ENCODE assay signal across 10 cellular contexts in genomic region chr1:20153000-20153418, GRCh38. TPM values are rescaled to one million over a fixed set of nuclear protein-coding genes. Genes with fewer than 3 reads are reported as not detected.
DNase-seq lines count a peak whose midpoint lies in the region; ATAC-seq, FAIRE-seq and TF ChIP-seq lines count a peak whose summit lies in the region.
"Had no signal": no experiment of that assay in that cellular context is flagged by ENCODE, and none has a peak within 500 bp of the region (broad histone marks: within the 10 kb centered on the region; RNA-seq: fewer than 3 reads in every experiment).

No MANE protein-coding gene starts in this region.

- H3K27ac Mint-ChIP-seq in H9 (peak overlapping the region in 2 of 3 experiments; percentile 31 to 66; a peak in 2 of 7 replicates), HFFc6 (no peak overlapping the region)

- peak; percentile 69 for DNase-seq in H9
- peak; percentile 31 to 43 for DNase-seq in hippocampal formation (lab: John Stamatoyannopoulos, UW)
- peak; percentile 40 for DNase-seq in putamen (ENCODE audit: low spot score)
- DNase-seq in HFFc6, result no peak
- no peak for DNase-seq in COLO668 (lab: John Stamatoyannopoulos, UW; ENCODE audit: unreplicated experiment)
- DNase-seq in GM19239 (ENCODE audit: insufficient read length, low spot score), result no peak

- H3K79me1 ChIP-seq in H9 (ENCODE audit: insufficient read depth, low read depth, low read length, poor library complexity, severe bottlenecking), result no peaks in the 10 kb centered on the region

- no peak for TF ChIP-seq CTCF in H9 (conservative IDR thresholded peaks at IDR 0.05)
- no peak for TF ChIP-seq CTCF in VCaP (conservative IDR thresholded peaks at IDR 0.05)
- no peak for TF ChIP-seq CTCF in HFFc6 (IDR thresholded peaks at IDR 0.05)

- no peak overlapping the region for H2BK15ac ChIP-seq in H9 (ENCODE audit: low read depth, low read length)

- H4K91ac ChIP-seq in H9 (ENCODE audit: insufficient read length, low read depth, low read length), result no peak overlapping the region

- H3K56ac ChIP-seq in H9 (ENCODE audit: insufficient read length, low read depth, low read length), result no peak overlapping the region

- H4K5ac ChIP-seq in H9 (ENCODE audit: insufficient read length, low read depth, low read length), result no peak overlapping the region

- H2BK120ac ChIP-seq in H9 (ENCODE audit: low read depth, low read length, poor library complexity, severe bottlenecking), result no peak overlapping the region

- no peak overlapping the region for H3K4me2 ChIP-seq in H9 (ENCODE audit: insufficient read depth, insufficient read length, low read length)

- no peaks in the 10 kb centered on the region for H3K79me2 ChIP-seq in H9 (ENCODE audit: insufficient read depth, low read length)

- no peak overlapping the region for H2AK5ac ChIP-seq in H9 (ENCODE audit: insufficient read length, low read length)

- H3K14ac ChIP-seq in H9 (ENCODE audit: insufficient read depth, low read length), result no peak overlapping the region

- no peak overlapping the region for H2BK12ac ChIP-seq in H9 (ENCODE audit: insufficient read length, low read depth, low read length)

- no peak overlapping the region for H3K4ac ChIP-seq in H9 (ENCODE audit: low read depth, low read length)

- no peaks in the 10 kb centered on the region for H3K36me3 Mint-ChIP-seq in H9 (ENCODE audit: insufficient read depth in 1 of 3, low read depth in 3 of 3)
- H3K36me3 Mint-ChIP-seq in HFFc6 (ENCODE audit: low read depth), result no peaks in the 10 kb centered on the region

- H4K8ac ChIP-seq in H9 (replicated peaks; ENCODE audit: insufficient read length, low read depth, low read length), result no peak overlapping the region

- no peak overlapping the region for H2BK20ac ChIP-seq in H9 (ENCODE audit: low read depth, low read length, poor library complexity, severe bottlenecking)

- no peaks in the 10 kb centered on the region; a peak in 1 of 5 replicates for H3K9me3 Mint-ChIP-seq in H9
- no peaks in the 10 kb centered on the region for H3K9me3 Mint-ChIP-seq in HFFc6

- H3K4me3 Mint-ChIP-seq in H9 (peak overlapping the region in 1 of 2 experiments; percentile 64; a peak in 1 of 5 replicates), HFFc6 (no peak overlapping the region)

- no peaks in the 10 kb centered on the region for H3K9me3 ChIP-seq in H9 (ENCODE audit: control insufficient read depth, low read depth, low read length)

- H3K27ac ChIP-seq in H9 (ENCODE audit: insufficient read length, low read depth, low read length) (no peak overlapping the region), VCaP (peak overlapping the region; percentile 74)
- H3K27ac ChIP-seq: epithelial cell of prostate had no signal

- no peaks in the 10 kb centered on the region for H3K4me1 ChIP-seq in H9 (ENCODE audit: insufficient read depth, low read length)

- ATAC-seq in GM21723 (IDR thresholded peaks at IDR 0.05; ENCODE audit: unreplicated experiment), result no peak

- H4K20me1 ChIP-seq in H9 (ENCODE audit: control insufficient read depth, insufficient read depth, insufficient read length), result no peaks in the 10 kb centered on the region

- H2BK5ac ChIP-seq in H9 (ENCODE audit: insufficient read length, low read length), result no peak overlapping the region

- H3K4me1 Mint-ChIP-seq in H9, result peaks cover 12 to 30% of the 10 kb centered on the region in 2 experiments
- no peaks in the 10 kb centered on the region for H3K4me1 Mint-ChIP-seq in HFFc6 (ENCODE audit: low read depth)

- no CpG with 5 or more reads among the region's 6 CpGs for WGBS in H9 (ENCODE audit: extremely low coverage, insufficient read length, low lambda C conversion rate)

- no peak overlapping the region for H2AFZ ChIP-seq in H9 (ENCODE audit: low read length)

- H3K27me3 Mint-ChIP-seq in H9 (ENCODE audit: low read depth), result peaks cover 6% of the 10 kb centered on the region
- peaks cover 14% of the 10 kb centered on the region for H3K27me3 Mint-ChIP-seq in HFFc6 (ENCODE audit: insufficient read depth)

- no peak for FAIRE-seq in GM19239 (lab: Jason Lieb, UNC)

- no peak overlapping the region for H3K23ac ChIP-seq in H9 (ENCODE audit: insufficient read length, low read depth, low read length)

- peaks cover 9% of the 10 kb centered on the region for H3K23me2 ChIP-seq in H9 (ENCODE audit: insufficient read length, low read depth, low read length, poor library complexity, severe bottlenecking)

- no peak overlapping the region for H3K18ac ChIP-seq in H9 (ENCODE audit: insufficient read length, low read depth, low read length)

- H3K27me3 ChIP-seq in H9 (ENCODE audit: insufficient read depth, low read length), result no peaks in the 10 kb centered on the region

- no peak overlapping the region for H3K9ac ChIP-seq in H9 (ENCODE audit: extremely low read depth, insufficient read length, low read length)

- H3T11ph ChIP-seq in H9 (ENCODE audit: low read length), result no peak overlapping the region

RNA-seq across cellular contexts. Expression of gene PLA2G2F, which starts 13.9 kb away (rescaled TPM):
- total RNA-seq in H9 (2021), result not detected in 2 replicates
- not detected for total RNA-seq in HFFc6 (2021; fragmentation: NEBNext Ultra II Directional; extraction: Animal tissue kit (Norgen Biotek cat#: 25700))
- total RNA-seq: RPMI7951 had no signal

RNA-seq across cellular contexts. Expression of gene UBXN10, which starts 32.9 kb away (rescaled TPM):
- 0.59 and 0.90 TPM in 2 replicates for total RNA-seq in H9 (2021)
- not detected for total RNA-seq in HFFc6 (2021; fragmentation: NEBNext Ultra II Directional; extraction: Animal tissue kit (Norgen Biotek cat#: 25700))

RNA-seq across cellular contexts. Expression of gene PLA2G2C, which starts 33.3 kb away (rescaled TPM):
- not detected in 2 replicates for total RNA-seq in H9 (2021)
- total RNA-seq in HFFc6 (2021; fragmentation: NEBNext Ultra II Directional; extraction: Animal tissue kit (Norgen Biotek cat#: 25700)), result not detected
- total RNA-seq: RPMI7951 had no signal

RNA-seq across cellular contexts. Expression of gene PLA2G2D, which starts 33.7 kb away (rescaled TPM):
- total RNA-seq in H9 (2021), result not detected in 2 replicates
- not detected for total RNA-seq in HFFc6 (2021; fragmentation: NEBNext Ultra II Directional; extraction: Animal tissue kit (Norgen Biotek cat#: 25700))
- total RNA-seq: RPMI7951 had no signal

Comparison
In these comparisons a context has a peak if more than half of its experiments do, and no peak if none do; other contexts are left out.
1. DNase-seq: peak in H9 (single experiment), hippocampal formation (2 of 2) and putamen (single experiment); none in HFFc6 (single experiment), COLO668 (single experiment) and GM19239 (single experiment).